ENCODE assay signal across 24 cellular contexts in genomic region chr4:96642486-96642885, GRCh38.
DNase-seq lines count a peak whose midpoint lies in the region; ATAC-seq, FAIRE-seq and TF ChIP-seq lines count a peak whose summit lies in the region.
"Had no signal": no experiment of that assay in that cellular context is flagged by ENCODE, and none has a peak within 500 bp of the region (broad histone marks: within the 10 kb centered on the region; RNA-seq: fewer than 3 reads in every experiment).

No MANE protein-coding gene starts in this region.

- H3K27me3 ChIP-seq in GM23338 (ENCODE audit: insufficient read depth) (no peaks in the 10 kb centered on the region), astrocyte (ENCODE audit: insufficient read depth, low read length) (no peaks in the 10 kb centered on the region), neuron (ENCODE audit: insufficient read depth, low read length) (no peaks in the 10 kb centered on the region)

- CTCF ChIA-PET in T-cell (lab: Charles Lee): no interaction called here

- no peak overlapping the region for H3K4me3 Mint-ChIP-seq in GM23338
- H3K4me3 Mint-ChIP-seq in astrocyte (ENCODE audit: unreplicated experiment): no peak overlapping the region
- H3K4me3 Mint-ChIP-seq in T-cell: no peak overlapping the region
- H3K4me3 Mint-ChIP-seq: CD8-positive, alpha-beta memory T cell; HFFc6 had no signal

- peak; percentile 83 for ATAC-seq in GM23338
- no peak for ATAC-seq in HG02798 (IDR thresholded peaks at IDR 0.05; ENCODE audit: poor library complexity, unreplicated experiment)
- no peak for ATAC-seq in GM18873 (IDR thresholded peaks at IDR 0.05; ENCODE audit: low FRiP score, unreplicated experiment)
- ATAC-seq in T-cell (replicated peaks in 1 of 4): no peak

- H2AFZ ChIP-seq in GM23338: no peak overlapping the region
- H2AFZ ChIP-seq in astrocyte (ENCODE audit: low read depth, low read length): no peak overlapping the region
- peak overlapping the region; percentile 9 for H2AFZ ChIP-seq in neuron (ENCODE audit: low read depth, low read length)

- TF ChIP-seq CTCF in GM23338 (conservative IDR thresholded peaks at IDR 0.05; ENCODE audit: low read depth in 2 of 2) (no peak), astrocyte (IDR thresholded peaks at IDR 0.05; ENCODE audit: insufficient read depth, low read depth, low read length) (no peak)

- H3F3A ChIP-seq in GM23338 (replicated peaks; ENCODE audit: low read depth): no peaks in the 10 kb centered on the region

- H3K4me1 Mint-ChIP-seq in GM23338: peaks cover 5% of the 10 kb centered on the region; the same call in 2 of the 3 replicates
- H3K4me1 Mint-ChIP-seq in astrocyte (ENCODE audit: low read depth, unreplicated experiment): no peaks in the 10 kb centered on the region
- no peaks in the 10 kb centered on the region for H3K4me1 Mint-ChIP-seq in T-cell
- H3K4me1 Mint-ChIP-seq: CD8-positive, alpha-beta memory T cell had no signal

- no peak overlapping the region for H3K9ac ChIP-seq in astrocyte (ENCODE audit: low read length)
- H3K9ac ChIP-seq: KMS-11, SK-N-SH had no signal

- H3K4me3 ChIP-seq in GM23338 (no peak overlapping the region), astrocyte (ENCODE audit: insufficient read depth, low read depth, low read length) (no peak overlapping the region), neuron (ENCODE audit: low read length) (no peak overlapping the region)

- H3K27ac ChIP-seq in GM23338 (ENCODE audit: low read depth): no peak overlapping the region
- no peak overlapping the region for H3K27ac ChIP-seq in astrocyte (ENCODE audit: low read depth, low read length)
- H3K27ac ChIP-seq: C4-2B, KMS-11, RWPE1 had no signal

- H3K4me1 ChIP-seq in GM23338 (ENCODE audit: insufficient read depth) (no peaks in the 10 kb centered on the region), astrocyte (ENCODE audit: insufficient read depth, low read length) (no peaks in the 10 kb centered on the region), neuron (ENCODE audit: insufficient read depth, low read length) (peaks cover 6% of the 10 kb centered on the region)

- H3K27me3 Mint-ChIP-seq in GM23338 (ENCODE audit: insufficient read depth, low read depth, poor library complexity) (peaks cover 4% of the 10 kb centered on the region), astrocyte (ENCODE audit: low read depth, unreplicated experiment) (no peaks in the 10 kb centered on the region), T-cell (no peaks in the 10 kb centered on the region)
- H3K27me3 Mint-ChIP-seq: CD8-positive, alpha-beta memory T cell had no signal

- POLR2A ChIA-PET in T-cell (lab: Charles Lee): no interaction called here

- H4K20me1 ChIP-seq in GM23338 (replicated peaks; ENCODE audit: insufficient read depth) (no peaks in the 10 kb centered on the region), astrocyte (ENCODE audit: insufficient read depth, low read length) (no peaks in the 10 kb centered on the region)

- H3K36me3 Mint-ChIP-seq in GM23338 (ENCODE audit: low read depth) (no peaks in the 10 kb centered on the region), astrocyte (ENCODE audit: low read depth, unreplicated experiment) (no peaks in the 10 kb centered on the region), T-cell (no peaks in the 10 kb centered on the region)
- H3K36me3 Mint-ChIP-seq: CD8-positive, alpha-beta memory T cell had no signal

- H3K9me3 Mint-ChIP-seq in GM23338: peaks cover 6% of the 10 kb centered on the region; the same call in 2 of the 3 replicates
- H3K9me3 Mint-ChIP-seq in astrocyte (ENCODE audit: unreplicated experiment): no peaks in the 10 kb centered on the region
- peaks cover 7 to 17% (median 11%) of the 10 kb centered on the region in 3 donors for H3K9me3 Mint-ChIP-seq in T-cell

- no peaks in the 10 kb centered on the region for H3K9me3 ChIP-seq in astrocyte (ENCODE audit: insufficient read depth, low read depth, low read length)
- H3K9me3 ChIP-seq in neuron (ENCODE audit: low read length): no peaks in the 10 kb centered on the region
- H3K9me3 ChIP-seq: SK-N-SH had no signal

- H3K36me3 ChIP-seq in GM23338 (ENCODE audit: insufficient read depth) (0 out of 2 replicates have a peak, but pooled peaks cover 5% of the 10 kb centered on the region), astrocyte (ENCODE audit: insufficient read depth, low read length) (no peaks in the 10 kb centered on the region), neuron (ENCODE audit: insufficient read depth, low read length) (no peaks in the 10 kb centered on the region)

- DNase-seq in GM23338 (ENCODE audit: low spot score) (peak; percentile 56), astrocyte (ENCODE audit: low read depth) (no peak), iPS-NIHi11 (ENCODE audit: low spot score) (peak; percentile 41), putamen (ENCODE audit: low spot score) (no peak), T-cell (no peak)
- DNase-seq: CD8-positive, alpha-beta memory T cell; GF-D8; HFFc6; IMR-90; NCI-H1092 treated with DMSO at 0.1 percent for 48 hours; NCI-H1436 treated with DMSO at 0.1 percent for 48 hours; NCI-H1930; NCI-H2227 treated with DMSO at 0.1 percent for 48 hours; NCI-H510A; NCI-H748 treated with DMSO at 0.1 percent for 48 hours; SHP77 treated with DMSO at 0.1 percent for 48 hours; SK-N-SH had no signal

- H3K79me2 ChIP-seq in GM23338 (replicated peaks; ENCODE audit: insufficient read depth): no peaks in the 10 kb centered on the region
- H3K79me2 ChIP-seq in astrocyte (ENCODE audit: insufficient read depth, low read length): no peaks in the 10 kb centered on the region

- no peak for FAIRE-seq in astrocyte (lab: Jason Lieb, UNC)
- FAIRE-seq: HTR-8/SVneo had no signal

- H3K9me2 ChIP-seq in GM23338 (ENCODE audit: insufficient read depth): peaks cover 3% of the 10 kb centered on the region
- H3K9me2 ChIP-seq: SK-N-SH had no signal

- no peak overlapping the region for H3K27ac Mint-ChIP-seq in GM23338
- peak overlapping the region; percentile 8 for H3K27ac Mint-ChIP-seq in astrocyte (ENCODE audit: unreplicated experiment)
- no peak overlapping the region for H3K27ac Mint-ChIP-seq in T-cell
- H3K27ac Mint-ChIP-seq: CD8-positive, alpha-beta memory T cell; HFFc6 had no signal

- H3K4me2 ChIP-seq in GM23338: no peak overlapping the region
- no peak overlapping the region for H3K4me2 ChIP-seq in astrocyte (ENCODE audit: low read length)
- H3K4me2 ChIP-seq: KMS-11, SK-N-SH had no signal

TF ChIP-seq in GM23338, 12 proteins besides CTCF, POLR2A, EP300 and RAD21 (continues in another document):
- TF ChIP-seq JUNB (IDR thresholded peaks at IDR 0.05; ENCODE audit: unreplicated experiment): no peak
- no peak for TF ChIP-seq ETS1 (IDR thresholded peaks at IDR 0.05)

Comparison
In these comparisons a context has a peak if more than half of its experiments do, and no peak if none do; other contexts are left out.
1. DNase-seq: peak in GM23338 (single experiment) and iPS-NIHi11 (single experiment); none in astrocyte (single experiment), putamen (single experiment) and T-cell (0 of 34).